27 cellular contexts compared by ENCODE assay signal in the genomic region with DNA sequence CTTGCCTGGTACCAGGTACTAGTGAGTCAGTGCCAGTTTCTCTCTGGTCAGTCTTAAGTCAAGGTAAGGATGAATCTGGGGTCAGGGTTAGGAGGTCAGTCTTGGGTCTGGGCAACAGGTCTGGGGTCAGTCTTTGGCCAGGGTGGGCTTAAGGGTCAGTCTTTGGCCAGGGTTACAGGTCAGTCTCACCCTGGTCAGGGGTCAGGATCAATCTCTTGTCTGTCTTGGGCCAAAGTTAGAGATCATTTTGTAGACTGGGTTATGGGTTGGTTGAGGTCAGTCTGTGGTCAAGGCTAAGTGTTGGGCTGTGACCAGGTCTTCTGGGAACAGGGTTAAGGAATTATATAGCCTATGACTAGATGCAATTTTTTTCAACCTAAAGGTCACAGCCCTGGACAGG. TPM values are rescaled to one million over a fixed set of nuclear protein-coding genes. Genes with fewer than 3 reads are reported as not detected.
"Had no signal": no experiment of that assay in that cellular context is flagged by ENCODE, and none has a peak within 500 bp of the region (broad histone marks: within the 10 kb centered on the region; RNA-seq: fewer than 3 reads in every experiment).

No MANE protein-coding gene starts in this region.

- H3K4me3 ChIP-seq: dorsolateral prefrontal cortex, lung, mucosa of descending colon, right lobe of liver, stomach, thyroid gland, vagina had no signal

- H3K27me3 Mint-ChIP-seq: memory B cell; naive B cell; natural killer cell treated with Interleukin-12 subunit alpha and Interleukin-12 subunit beta and Interleukin-15 and Interleukin-18, amount 100 ng/mL, for 72 hours; progenitor cell of endocrine pancreas had no signal

- H3K36me3 Mint-ChIP-seq: natural killer cell treated with Interleukin-12 subunit alpha and Interleukin-12 subunit beta and Interleukin-15 and Interleukin-18, amount 100 ng/mL, for 72 hours had no signal

- H3K27ac ChIP-seq: dorsolateral prefrontal cortex, parathyroid adenoma, right lobe of liver, stomach, thyroid gland, vagina had no signal

- H3K9me3 Mint-ChIP-seq: memory B cell; mesothelial cell of epicardium; naive B cell; natural killer cell treated with Interleukin-12 subunit alpha and Interleukin-12 subunit beta and Interleukin-15 and Interleukin-18, amount 100 ng/mL, for 72 hours; neural crest cell had no signal

- H3K9me3 ChIP-seq: mucosa of descending colon, right lobe of liver, stomach, thyroid gland, vagina had no signal

- H3K4me1 Mint-ChIP-seq: mesothelial cell of epicardium, neural crest cell had no signal

- H3K27me3 ChIP-seq: dorsolateral prefrontal cortex, right lobe of liver, stomach, thyroid gland, vagina had no signal

- H3K4me3 Mint-ChIP-seq: memory B cell; mesothelial cell of epicardium; naive B cell; natural killer cell treated with Interleukin-12 subunit alpha and Interleukin-12 subunit beta and Interleukin-15 and Interleukin-18, amount 100 ng/mL, for 72 hours; neural crest cell had no signal

- DNase-seq: dorsolateral prefrontal cortex; effector CD4-positive, alpha-beta T cell; mucosa of descending colon; naive B cell; small intestine; stimulated activated CD4-positive, alpha-beta T cell treated with anti-CD3 and anti-CD28 coated beads, Interleukin-12 subunit alpha, Interleukin-12 subunit beta, amount 100 ng/mL, for 4 hours; stimulated activated CD4-positive, alpha-beta T cell treated with anti-CD3 and anti-CD28 coated beads, Interleukin-1b, Interleukin-23, amount 100 ng/mL, for 48 hours; stimulated activated CD4-positive, alpha-beta T cell treated with anti-CD3 and anti-CD28 coated beads, Interleukin-4, amount 100 ng/mL, for 1 hour; stimulated activated CD8-positive, alpha-beta memory T cell treated with anti-CD3 and anti-CD28 coated beads, Interleukin-4, amount 100 ng/mL, for 48 hours; stimulated activated naive CD4-positive, alpha-beta T cell treated with Interleukin-2 at 50 U/mL for 16 hours; stomach; thyroid gland; trophoblast cell had no signal

- H3K4me1 ChIP-seq: parathyroid adenoma, stomach, thyroid gland, vagina had no signal

- H3K27ac Mint-ChIP-seq: memory B cell; mesothelial cell of epicardium; natural killer cell treated with Interleukin-12 subunit alpha and Interleukin-12 subunit beta and Interleukin-15 and Interleukin-18, amount 100 ng/mL, for 72 hours; progenitor cell of endocrine pancreas had no signal

- ATAC-seq: left lobe of liver; mucosa of descending colon; natural killer cell treated with Interleukin-12 subunit alpha and Interleukin-12 subunit beta and Interleukin-15 and Interleukin-18, amount 100 ng/mL, for 72 hours; right lobe of liver had no signal

RNA-seq across cellular contexts. Expression of gene CAPN11, which starts 12.8 kb away (rescaled TPM):
- total RNA-seq: fibroblast of villous mesenchyme; frontal cortex; mesothelial cell of epicardium; natural killer cell treated with Interleukin-12 subunit alpha and Interleukin-12 subunit beta and Interleukin-15 and Interleukin-18, amount 100 ng/mL, for 72 hours; neural crest cell; osteoblast; progenitor cell of endocrine pancreas had no signal
- polyA plus RNA-seq: keratinocyte had no signal
